Comparison of ENCODE assay signal across 8 cellular contexts in genomic region chr17:82051776-82052637, GRCh38. TPM values are rescaled to one million over a fixed set of nuclear protein-coding genes. Genes with fewer than 3 reads are reported as not detected.
DNase-seq lines count a peak whose midpoint lies in the region; ATAC-seq, FAIRE-seq and TF ChIP-seq lines count a peak whose summit lies in the region.

Gene GPS1, plus strand, starts transcription at chr17:82051898. Its CDS starts 34 bp downstream, at chr17:82051932.
Gene RFNG, minus strand, starts transcription at chr17:82051811. Its CDS starts 45 bp downstream, at chr17:82051766.

- intact Hi-C loops in T-helper 1 cell treated with Interleukin-12 subunit alpha and Interleukin-12 subunit beta and Interleukin-4 antibody, amounts not matched to agents 30 ng/mL and 1 ng/mL, for 36 hours (cut with micrococcal nuclease), result loop anchor here (1.0 to 5.0 kb wide), 4 partner anchors 13 to 45 kb away; partner anchors contain the start of genes DCXR, DUS1L, FASN and LRRC45
- intact Hi-C loops in right cardiac atrium (cut with DNase I), result no loop called here

- FAIRE-seq in urothelium cell line (lab: Jason Lieb, UNC), result peak; percentile 63

- H3K4me3 ChIP-seq in AG10803 (ENCODE audit: low read length) (peak within 1 kb of the TSS; percentile 80), right cardiac atrium (ENCODE audit: low read length) (peak within 1 kb of the TSS; percentile 93)

- H3K27me3 ChIP-seq in right cardiac atrium (ENCODE audit: control insufficient read depth, insufficient read depth), result no peaks in the 10 kb centered on the region

- WGBS in right cardiac atrium, result under 1% methylated on average over 94 of the region's 94 CpGs

- peak; percentile 53 to 56 for ATAC-seq in right cardiac atrium

- peak; percentile 47 for DNase-seq in AG10803 (ENCODE audit: low read depth)
- peak; percentile 95 for DNase-seq in GM19240 (ENCODE audit: insufficient read length, low spot score)
- peak; percentile 44 for DNase-seq in LHCN-M2 (ENCODE audit: low read depth)
- peak; percentile 41 for DNase-seq in amniotic epithelial cell (ENCODE audit: low read depth)
- peak; percentile 76 to 94 (median 91) for DNase-seq in right cardiac atrium
- peak; percentile 76 for DNase-seq in putamen (ENCODE audit: low spot score)
- peak; percentile 93 for DNase-seq in urothelium cell line (ENCODE audit: low spot score)

- peaks cover 7% of the 10 kb centered on the region for H3K4me1 ChIP-seq in right cardiac atrium (ENCODE audit: control insufficient read depth, insufficient read depth, low read length)

- TF ChIP-seq CTCF in AG10803 (conservative IDR thresholded peaks at IDR 0.05; ENCODE audit: low read length), result no peak

- no peaks in the 10 kb centered on the region for H3K9me3 ChIP-seq in right cardiac atrium (ENCODE audit: control insufficient read depth, low read length)

- no peak within 1 kb of the TSS for H3K27ac ChIP-seq in right cardiac atrium (ENCODE audit: low read length)

RNA-seq across cellular contexts. Expression of gene GPS1, which starts in this region (rescaled TPM):
- total RNA-seq in LHCN-M2 (2014; rRNA removed), result 144 and 149 TPM in 2 replicates
- polyA plus RNA-seq in LHCN-M2 (2012), result 131 TPM
- 87.9 and 99.1 TPM in 2 replicates for total RNA-seq in T-helper 1 cell treated with Interleukin-12 subunit alpha and Interleukin-12 subunit beta and Interleukin-4 antibody, amounts not matched to agents 30 ng/mL and 1 ng/mL, for 36 hours
- 10 to 100 TPM; 87.1 to 93.7 (median 90.6) TPM for total RNA-seq in right cardiac atrium
- polyA plus RNA-seq in right cardiac atrium, result 75.1 TPM

RNA-seq across cellular contexts. Expression of gene RFNG, which starts in this region (rescaled TPM):
- total RNA-seq in LHCN-M2 (2014; rRNA removed) (31.5 and 35.1 TPM in 2 replicates), right cardiac atrium (10 to 100 TPM; 19.0 to 25.1 (median 20.2) TPM)
- 42.8 TPM for polyA plus RNA-seq in LHCN-M2 (2012)
- total RNA-seq in T-helper 1 cell treated with Interleukin-12 subunit alpha and Interleukin-12 subunit beta and Interleukin-4 antibody, amounts not matched to agents 30 ng/mL and 1 ng/mL, for 36 hours, result 26.7 and 28.2 TPM in 2 replicates
- polyA plus RNA-seq in right cardiac atrium, result 25.4 TPM

Comparison
In these comparisons a context has a peak if more than half of its experiments do, and no peak if none do; other contexts are left out.
1. DNase-seq: peak in every context shown above with its lines; median percentile 95 in GM19240; 93 in urothelium cell line; 91 in right cardiac atrium; 76 in putamen; 47 in AG10803; 44 in LHCN-M2; 41 in amniotic epithelial cell.